Comparison of ENCODE assay signal across 13 cellular contexts in the genomic region with DNA sequence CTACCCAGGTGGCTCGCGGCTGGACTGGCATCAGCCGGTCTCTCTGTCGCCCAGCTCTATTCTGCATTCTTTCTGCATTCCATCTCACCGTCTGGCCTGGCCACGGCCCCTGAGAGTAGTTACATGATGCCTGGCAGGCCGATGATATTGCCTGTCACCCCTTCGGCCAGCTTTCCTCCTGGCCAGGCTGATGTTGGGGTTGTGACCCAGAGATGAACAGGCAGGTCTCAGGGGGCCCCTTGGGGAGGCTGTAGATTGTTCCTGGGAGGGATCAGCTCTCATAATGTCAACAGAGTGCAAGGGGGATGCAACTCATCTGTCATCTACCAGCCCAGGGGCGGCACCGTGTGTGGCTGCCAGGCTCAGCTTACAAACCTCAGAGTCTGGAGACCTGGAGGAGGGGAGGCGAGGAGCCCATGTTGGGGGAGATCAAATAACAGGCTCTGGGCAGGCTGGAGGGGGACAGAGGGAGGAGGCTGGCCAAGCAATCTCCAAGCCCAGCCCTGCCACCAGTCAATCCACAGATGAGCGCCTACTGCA. TPM values are rescaled to one million over a fixed set of nuclear protein-coding genes. Genes with fewer than 3 reads are reported as not detected.
DNase-seq lines count a peak whose midpoint lies in the region; ATAC-seq and TF ChIP-seq lines count a peak whose summit lies in the region.
"Had no signal": no experiment of that assay in that cellular context is flagged by ENCODE, and none has a peak within 500 bp of the region (broad histone marks: within the 10 kb centered on the region; RNA-seq: fewer than 3 reads in every experiment).

No MANE protein-coding gene starts in this region.

- no peak for TF ChIP-seq CTCF in GM10248 (IDR thresholded peaks at IDR 0.05; ENCODE audit: control extremely low read depth, extremely low read depth, low read depth, missing control alignments)
- TF ChIP-seq CTCF in stomach (IDR thresholded peaks at IDR 0.05): no peak

- H3K36me3 ChIP-seq in stomach: no peaks in the 10 kb centered on the region
- H3K36me3 ChIP-seq: uterus had no signal

- intact Hi-C loops in stomach (cut with DNase I; ENCODE audit: low total_unique reads): no loop called here

- no peak overlapping the region for H3K4me3 ChIP-seq in stomach
- H3K4me3 ChIP-seq: uterus had no signal

- no peak for TF ChIP-seq EP300 in stomach (IDR thresholded peaks at IDR 0.05)

- H3K4me3 Mint-ChIP-seq in stimulated activated memory B cell treated with anti-CD40 and anti-IgM and Interleukin-4, amounts not matched to agents 10 μg/mL and 1 μg/mL and 100 μg/mL, for 72 hours: no peak overlapping the region
- H3K4me3 Mint-ChIP-seq: activated CD8-positive, alpha-beta T cell treated with anti-CD3 and anti-CD28 coated beads, Interleukin-2, amount 10 ng/mL, durations not matched to agents 7 days and 5 days; natural killer cell had no signal

- H3K4me1 ChIP-seq in stomach: no peaks in the 10 kb centered on the region
- H3K4me1 ChIP-seq: uterus had no signal

- H3K27ac Mint-ChIP-seq in stimulated activated memory B cell treated with anti-CD40 and anti-IgM and Interleukin-4, amounts not matched to agents 10 μg/mL and 1 μg/mL and 100 μg/mL, for 72 hours: no peak overlapping the region
- H3K27ac Mint-ChIP-seq: activated CD8-positive, alpha-beta T cell treated with anti-CD3 and anti-CD28 coated beads, Interleukin-2, amount 10 ng/mL, durations not matched to agents 7 days and 5 days; natural killer cell had no signal

- WGBS in stomach, 5 donors: 20 to 43% (median 27%) methylated on average over 10 to 12 of the region's 12 CpGs

- H3K4me1 Mint-ChIP-seq in stimulated activated memory B cell treated with anti-CD40 and anti-IgM and Interleukin-4, amounts not matched to agents 10 μg/mL and 1 μg/mL and 100 μg/mL, for 72 hours: no peaks in the 10 kb centered on the region
- H3K4me1 Mint-ChIP-seq: natural killer cell had no signal

- peaks cover 65% of the 10 kb centered on the region for H3K27me3 Mint-ChIP-seq in stimulated activated memory B cell treated with anti-CD40 and anti-IgM and Interleukin-4, amounts not matched to agents 10 μg/mL and 1 μg/mL and 100 μg/mL, for 72 hours

- H3K36me3 Mint-ChIP-seq in stimulated activated memory B cell treated with anti-CD40 and anti-IgM and Interleukin-4, amounts not matched to agents 10 μg/mL and 1 μg/mL and 100 μg/mL, for 72 hours: no peaks in the 10 kb centered on the region
- H3K36me3 Mint-ChIP-seq: natural killer cell had no signal

- peaks cover 9% of the 10 kb centered on the region for H3K9me3 Mint-ChIP-seq in stimulated activated memory B cell treated with anti-CD40 and anti-IgM and Interleukin-4, amounts not matched to agents 10 μg/mL and 1 μg/mL and 100 μg/mL, for 72 hours
- H3K9me3 Mint-ChIP-seq: natural killer cell had no signal

- POLR2A ChIA-PET in GM10248 (lab: Yijun Ruan, JAX): no interaction called here

- H3K9me3 ChIP-seq in stomach: peaks cover 0 to 7% (median 7%) of the 10 kb centered on the region in 4 donors
- H3K9me3 ChIP-seq: uterus had no signal

- DNase-seq in NCI-H345 (lab: John Stamatoyannopoulos, UW) (peak; percentile 36), NCI-H345 treated with DMSO at 0.1 percent for 48 hours (lab: John Stamatoyannopoulos, UW; ENCODE audit: unreplicated experiment) (no peak), NCI-H82 (lab: John Stamatoyannopoulos, UW) (peak; percentile 84), fibroblast of gingiva (ENCODE audit: low read depth) (peak; percentile 56), left lobe of liver (ENCODE audit: low spot score) (no peak), GM10248 (ENCODE audit: extremely low spot score) (no peak), stomach (no peak)
- DNase-seq: activated CD8-positive, alpha-beta T cell treated with anti-CD3 and anti-CD28 coated beads, Interleukin-2, amount 10 ng/mL, durations not matched to agents 7 days and 5 days; anterior cingulate cortex; foreskin melanocyte; natural killer cell; uterus had no signal

- no peak overlapping the region for H3K27ac ChIP-seq in stomach
- H3K27ac ChIP-seq: uterus had no signal

- no peak for TF ChIP-seq POLR2A in stomach (IDR thresholded peaks at IDR 0.05)

- peaks cover 0 to 14% (median 0%) of the 10 kb centered on the region in 3 donors for H3K27me3 ChIP-seq in stomach
- H3K27me3 ChIP-seq: uterus had no signal

- CTCF ChIA-PET in GM10248 (lab: Yijun Ruan, JAX): interaction anchor here (1.3 kb wide), 1 partner anchor 13 kb away, joined by 6 read pairs; a partner anchor contains a TSS

- peak; percentile 34 for ATAC-seq in stimulated activated memory B cell treated with anti-CD40 and anti-IgM and Interleukin-4, amounts not matched to agents 10 μg/mL and 1 μg/mL and 100 μg/mL, for 72 hours
- ATAC-seq in left lobe of liver: no peak
- ATAC-seq: activated CD8-positive, alpha-beta T cell treated with anti-CD3 and anti-CD28 coated beads, Interleukin-2, amount 10 ng/mL, durations not matched to agents 7 days and 5 days; natural killer cell had no signal

RNA-seq across cellular contexts. Expression of a gene that starts 13.6 kb away (rescaled TPM):
- 64.3 TPM for total RNA-seq in left lobe of liver
- total RNA-seq in stomach: 10 to 100 TPM in 1 of 5 donors, 1 to 10 TPM in 3, not detected in 1; 1.8 to 19.1 (median 6.3) TPM
- polyA plus RNA-seq in stomach: 1 to 10 TPM; 4.7 to 7.9 (median 6.6) TPM
- total RNA-seq: activated CD8-positive, alpha-beta T cell treated with anti-CD3 and anti-CD28 coated beads, Interleukin-2, amount 10 ng/mL, durations not matched to agents 7 days and 5 days; natural killer cell had no signal

RNA-seq across cellular contexts. Expression of a gene that starts 43.2 kb away (rescaled TPM):
- total RNA-seq in left lobe of liver (15.9 TPM), stomach (1 to 10 TPM in 3 of 5 donors, under 1 TPM in 1, not detected in 1; 0.89 to 5.5 (median 3.3) TPM)
- 1 to 10 TPM; 2.3 to 7.1 (median 3.2) TPM for polyA plus RNA-seq in stomach
- total RNA-seq: activated CD8-positive, alpha-beta T cell treated with anti-CD3 and anti-CD28 coated beads, Interleukin-2, amount 10 ng/mL, durations not matched to agents 7 days and 5 days had no signal

RNA-seq across cellular contexts. Expression of a gene that starts 58.4 kb away (rescaled TPM):
- total RNA-seq in left lobe of liver (24.2 TPM), stomach (10 to 100 TPM in 3 of 5 donors, 1 to 10 TPM in 2; 3.8 to 47.5 (median 16.1) TPM)
- 10 to 100 TPM; 44.2 to 73.1 (median 55.3) TPM for polyA plus RNA-seq in stomach

RNA-seq across cellular contexts. Expression of a gene that starts 58.6 kb away (rescaled TPM):
- total RNA-seq in left lobe of liver (12.8 TPM), stomach (10 to 100 TPM in 2 of 5 donors, 1 to 10 TPM in 2, not detected in 1; 4.9 to 59.4 (median 18.2) TPM)
- polyA plus RNA-seq in stomach: 10 to 100 TPM; 24.1 to 37.8 (median 31.4) TPM

Comparison
In these comparisons a context has a peak if more than half of its experiments do, and no peak if none do; other contexts are left out.
1. DNase-seq: peak in NCI-H345 (single experiment), NCI-H82 (single experiment) and fibroblast of gingiva (single experiment); none in NCI-H345 treated with DMSO at 0.1 percent for 48 hours (single experiment), left lobe of liver (single experiment), GM10248 (single experiment) and stomach (single experiment).